Comparison of ENCODE assay signal across 1 cellular context in the genomic region with DNA sequence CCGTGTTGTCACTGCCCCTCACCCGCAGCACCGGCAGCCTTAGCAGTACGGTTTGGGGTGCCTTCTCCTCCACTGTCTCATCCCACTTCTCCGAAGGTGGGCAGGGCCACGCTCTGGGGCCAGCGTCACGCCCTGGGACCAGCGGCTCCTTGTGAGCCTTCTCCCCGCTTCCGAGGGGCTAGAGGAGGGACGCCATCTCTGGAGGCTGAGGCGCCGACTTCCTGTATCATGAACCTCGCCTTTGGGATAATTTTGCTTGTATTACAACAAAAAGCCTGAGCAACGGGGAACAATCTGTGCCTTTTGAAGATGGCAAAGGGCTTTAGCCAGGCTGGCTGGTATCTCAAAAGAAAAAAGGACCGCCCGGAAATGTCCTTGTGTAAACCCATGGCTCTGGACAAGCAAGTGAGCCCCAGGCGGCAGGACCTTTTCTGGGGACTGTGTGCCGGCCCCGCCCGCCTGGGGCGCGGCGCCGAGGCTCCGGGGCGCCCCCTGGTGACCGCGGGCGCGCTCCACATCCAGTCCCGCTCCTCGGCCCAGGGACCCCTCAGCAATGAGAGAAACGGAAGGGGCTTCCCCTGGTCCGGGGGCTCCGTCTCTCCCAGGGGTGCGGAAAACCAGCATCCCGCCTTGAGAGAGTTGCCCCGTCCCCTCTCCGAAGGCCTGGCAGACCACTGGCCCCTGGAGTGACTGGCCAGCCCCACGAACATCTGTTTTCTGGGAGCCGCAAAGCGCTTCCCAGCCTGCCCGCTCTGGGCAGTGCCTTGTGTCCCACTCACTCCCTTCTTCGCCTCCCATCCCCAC.
A peak's percentile ranks its signal among the peaks of the same experiment; 100 is the strongest.
TF ChIP-seq lines count a peak whose summit lies in the region.

No MANE protein-coding gene starts in this region.

TF ChIP-seq in K562, 482 proteins besides CTCF, POLR2A, EP300 and RAD21 (continued from another document and continues in another):
- TF ChIP-seq, protein P1, sequence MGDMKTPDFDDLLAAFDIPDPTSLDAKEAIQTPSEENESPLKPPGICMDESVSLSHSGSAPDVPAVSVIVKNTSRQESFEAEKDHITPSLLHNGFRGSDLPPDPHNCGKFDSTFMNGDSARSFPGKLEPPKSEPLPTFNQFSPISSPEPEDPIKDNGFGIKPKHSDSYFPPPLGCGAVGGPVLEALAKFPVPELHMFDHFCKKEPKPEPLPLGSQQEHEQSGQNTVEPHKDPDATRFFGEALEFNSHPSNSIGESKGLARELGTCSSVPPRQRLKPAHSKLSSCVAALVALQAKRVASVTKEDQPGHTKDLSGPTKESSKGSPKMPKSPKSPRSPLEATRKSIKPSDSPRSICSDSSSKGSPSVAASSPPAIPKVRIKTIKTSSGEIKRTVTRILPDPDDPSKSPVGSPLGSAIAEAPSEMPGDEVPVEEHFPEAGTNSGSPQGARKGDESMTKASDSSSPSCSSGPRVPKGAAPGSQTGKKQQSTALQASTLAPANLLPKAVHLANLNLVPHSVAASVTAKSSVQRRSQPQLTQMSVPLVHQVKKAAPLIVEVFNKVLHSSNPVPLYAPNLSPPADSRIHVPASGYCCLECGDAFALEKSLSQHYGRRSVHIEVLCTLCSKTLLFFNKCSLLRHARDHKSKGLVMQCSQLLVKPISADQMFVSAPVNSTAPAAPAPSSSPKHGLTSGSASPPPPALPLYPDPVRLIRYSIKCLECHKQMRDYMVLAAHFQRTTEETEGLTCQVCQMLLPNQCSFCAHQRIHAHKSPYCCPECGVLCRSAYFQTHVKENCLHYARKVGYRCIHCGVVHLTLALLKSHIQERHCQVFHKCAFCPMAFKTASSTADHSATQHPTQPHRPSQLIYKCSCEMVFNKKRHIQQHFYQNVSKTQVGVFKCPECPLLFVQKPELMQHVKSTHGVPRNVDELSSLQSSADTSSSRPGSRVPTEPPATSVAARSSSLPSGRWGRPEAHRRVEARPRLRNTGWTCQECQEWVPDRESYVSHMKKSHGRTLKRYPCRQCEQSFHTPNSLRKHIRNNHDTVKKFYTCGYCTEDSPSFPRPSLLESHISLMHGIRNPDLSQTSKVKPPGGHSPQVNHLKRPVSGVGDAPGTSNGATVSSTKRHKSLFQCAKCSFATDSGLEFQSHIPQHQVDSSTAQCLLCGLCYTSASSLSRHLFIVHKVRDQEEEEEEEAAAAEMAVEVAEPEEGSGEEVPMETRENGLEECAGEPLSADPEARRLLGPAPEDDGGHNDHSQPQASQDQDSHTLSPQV (IDR thresholded peaks at IDR 0.05), result 0 out of 2 replicates have a peak, but pooled peaks have one; percentile 61
- TF ChIP-seq CC2D1A (IDR thresholded peaks at IDR 0.05) (no peak), MCM7 (IDR thresholded peaks at IDR 0.05) (no peak), POLR2B (IDR thresholded peaks at IDR 0.05; ENCODE audit: low read depth, partially characterized antibody) (peak; percentile 40), TFE3 (CRISPR knock-in tag; IDR thresholded peaks at IDR 0.05) (no peak), GATAD2A (IDR thresholded peaks at IDR 0.05) (peak; percentile 43; the same call in 1 of the 2 replicates), NFRKB (IDR thresholded peaks at IDR 0.05; ENCODE audit: low read depth) (peak; percentile 76), ZBTB40 (IDR thresholded peaks at IDR 0.05) (peak; percentile 49; the same call in 1 of the 2 replicates), ZBTB40 (CRISPR knock-in tag; IDR thresholded peaks at IDR 0.05) (no peak), PHF8 (IDR thresholded peaks at IDR 0.05; ENCODE audit: borderline replicate concordance, low read length) (peak; percentile 62), KDM5B (IDR thresholded peaks at IDR 0.05; ENCODE audit: insufficient replicate concordance, low read depth, low read length) (peak; percentile 37), HOXB6 (CRISPR knock-in tag; IDR thresholded peaks at IDR 0.05; ENCODE audit: borderline replicate concordance) (no peak), JUND (IDR thresholded peaks at IDR 0.05; ENCODE audit: borderline replicate concordance, low read depth, low read length) (peak; percentile 36; the same call in 1 of the 2 replicates), JUND (tag; IDR thresholded peaks at IDR 0.05; ENCODE audit: borderline replicate concordance, low read depth, low read length) (peak; percentile 16; the same call in 1 of the 3 replicates), AFF4 (CRISPR knock-in tag; IDR thresholded peaks at IDR 0.05) (no peak), TBP (optimal IDR thresholded peaks at IDR 0.05; ENCODE audit: low read depth, low read length) (peak; percentile 71), ZNF239 (CRISPR knock-in tag; IDR thresholded peaks at IDR 0.05) (peak; percentile 55), RB1 (IDR thresholded peaks at IDR 0.05; ENCODE audit: low read depth) (peak; percentile 94), ZNF586 (CRISPR knock-in tag; conservative IDR thresholded peaks at IDR 0.05) (no peak), HCFC1 (IDR thresholded peaks at IDR 0.05; ENCODE audit: low read depth, low read length) (0 out of 2 replicates have a peak, but pooled peaks have one; percentile 12), HNRNPLL (IDR thresholded peaks at IDR 0.05; ENCODE audit: low read depth, low read length, poor library complexity, severe bottlenecking) (no peak), TFAP4 (CRISPR knock-in tag; IDR thresholded peaks at IDR 0.05; ENCODE audit: borderline replicate concordance) (0 out of 2 replicates have a peak, but pooled peaks have one; percentile 12), YY1 (IDR thresholded peaks at IDR 0.05; ENCODE audit: borderline replicate concordance in 1 of 3, control insufficient read depth in 1 of 3, extremely low read depth in 1 of 3, insufficient read depth in 3 of 3, insufficient read length in 1 of 3, insufficient replicate concordance in 2 of 3, low read depth in 1 of 3, low read length in 2 of 3) (peak in 2 of 3 experiments; percentile 27 to 63), RBFOX2 (IDR thresholded peaks at IDR 0.05; ENCODE audit: low read depth, low read length) (peak; percentile 91), FUS (optimal IDR thresholded peaks at IDR 0.05; ENCODE audit: low read depth, low read length) (no peak), ZC3H8 (IDR thresholded peaks at IDR 0.05) (no peak)
- TF ChIP-seq, protein P2, sequence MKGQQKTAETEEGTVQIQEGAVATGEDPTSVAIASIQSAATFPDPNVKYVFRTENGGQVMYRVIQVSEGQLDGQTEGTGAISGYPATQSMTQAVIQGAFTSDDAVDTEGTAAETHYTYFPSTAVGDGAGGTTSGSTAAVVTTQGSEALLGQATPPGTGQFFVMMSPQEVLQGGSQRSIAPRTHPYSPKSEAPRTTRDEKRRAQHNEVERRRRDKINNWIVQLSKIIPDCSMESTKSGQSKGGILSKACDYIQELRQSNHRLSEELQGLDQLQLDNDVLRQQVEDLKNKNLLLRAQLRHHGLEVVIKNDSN (CRISPR knock-in tag; IDR thresholded peaks at IDR 0.05), result no peak
- TF ChIP-seq, protein P3, sequence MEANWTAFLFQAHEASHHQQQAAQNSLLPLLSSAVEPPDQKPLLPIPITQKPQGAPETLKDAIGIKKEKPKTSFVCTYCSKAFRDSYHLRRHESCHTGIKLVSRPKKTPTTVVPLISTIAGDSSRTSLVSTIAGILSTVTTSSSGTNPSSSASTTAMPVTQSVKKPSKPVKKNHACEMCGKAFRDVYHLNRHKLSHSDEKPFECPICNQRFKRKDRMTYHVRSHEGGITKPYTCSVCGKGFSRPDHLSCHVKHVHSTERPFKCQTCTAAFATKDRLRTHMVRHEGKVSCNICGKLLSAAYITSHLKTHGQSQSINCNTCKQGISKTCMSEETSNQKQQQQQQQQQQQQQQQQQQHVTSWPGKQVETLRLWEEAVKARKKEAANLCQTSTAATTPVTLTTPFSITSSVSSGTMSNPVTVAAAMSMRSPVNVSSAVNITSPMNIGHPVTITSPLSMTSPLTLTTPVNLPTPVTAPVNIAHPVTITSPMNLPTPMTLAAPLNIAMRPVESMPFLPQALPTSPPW (CRISPR knock-in tag; IDR thresholded peaks at IDR 0.05), result peak; percentile 89
